Comparison of ENCODE assay signal across 1 cellular context in genomic region chr21:43347461-43347860, GRCh38.
TF ChIP-seq lines count a peak whose summit lies in the region.

No MANE protein-coding gene starts in this region.

TF ChIP-seq in A549, 52 proteins besides CTCF, POLR2A, EP300 and RAD21 (continued from another document):
- no peak for TF ChIP-seq ATOH8 (CRISPR knock-in tag; IDR thresholded peaks at IDR 0.05; ENCODE audit: low read depth)
- TF ChIP-seq CEBPB (IDR thresholded peaks at IDR 0.05) = no peak
- no peak for TF ChIP-seq NPAS2 (CRISPR knock-in tag; IDR thresholded peaks at IDR 0.05; ENCODE audit: borderline replicate concordance)
- no peak for TF ChIP-seq CBX2 (IDR thresholded peaks at IDR 0.05; ENCODE audit: borderline replicate concordance, low read depth)
- no peak for TF ChIP-seq EHF (CRISPR knock-in tag; IDR thresholded peaks at IDR 0.05)
- no peak for TF ChIP-seq HMGXB4 (CRISPR knock-in tag; IDR thresholded peaks at IDR 0.05; ENCODE audit: borderline replicate concordance)
- TF ChIP-seq NFE2L2 (conservative IDR thresholded peaks at IDR 0.05; ENCODE audit: low read length) = no peak
- TF ChIP-seq RARB (CRISPR knock-in tag; IDR thresholded peaks at IDR 0.05) = no peak
